In the genomic region with DNA sequence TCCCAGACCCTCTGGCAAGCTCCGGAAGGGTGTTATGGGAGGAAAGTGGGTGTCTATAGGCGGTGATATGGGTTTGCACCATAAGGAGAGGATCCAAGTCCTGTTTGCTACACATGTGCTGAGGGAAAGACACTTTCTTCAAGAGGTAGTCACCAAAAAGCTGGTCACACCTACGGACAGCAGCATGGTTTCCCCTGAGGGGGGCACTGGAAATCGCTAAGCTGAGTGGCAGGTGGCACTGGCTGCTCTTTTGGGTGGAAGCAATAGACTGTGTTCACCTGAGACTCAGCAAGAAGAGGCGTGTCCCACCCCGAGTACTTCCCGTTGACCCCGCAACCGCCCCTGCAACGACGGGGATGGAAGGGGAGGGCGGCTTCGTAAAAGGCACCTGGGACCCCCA, we compare ENCODE assay signal across 27 cellular contexts. TPM values are rescaled to one million over a fixed set of nuclear protein-coding genes. Genes with fewer than 3 reads are reported as not detected.
DNase-seq lines count a peak whose midpoint lies in the region; ATAC-seq and TF ChIP-seq lines count a peak whose summit lies in the region.
"Had no signal": no experiment of that assay in that cellular context is flagged by ENCODE, and none has a peak within 500 bp of the region (broad histone marks: within the 10 kb centered on the region; RNA-seq: fewer than 3 reads in every experiment).

No MANE protein-coding gene starts in this region.

- H3K4me3 Mint-ChIP-seq in neural crest cell (peak overlapping the region; percentile 64), type B pancreatic cell (peak overlapping the region; percentile 58), T-helper 17 cell (no peak overlapping the region), HFFc6 (no peak overlapping the region)
- H3K4me3 Mint-ChIP-seq: CD4-positive, alpha-beta memory T cell had no signal

- TF ChIP-seq CTCF in neural crest cell (conservative IDR thresholded peaks at IDR 0.05) (no peak), type B pancreatic cell (conservative IDR thresholded peaks at IDR 0.05) (no peak), HFFc6 (IDR thresholded peaks at IDR 0.05) (no peak), WERI-Rb-1 (IDR thresholded peaks at IDR 0.05; ENCODE audit: low read depth, low read length) (no peak)

- no peaks in the 10 kb centered on the region for H3K9me3 ChIP-seq in HUES6 (ENCODE audit: control insufficient read depth, insufficient read depth, low read depth, low read length)
- no peaks in the 10 kb centered on the region for H3K9me3 ChIP-seq in iPS-15b (ENCODE audit: control insufficient read depth, insufficient read depth, low read length)
- H3K9me3 ChIP-seq in T-helper 17 cell (ENCODE audit: control insufficient read depth, low read length, poor library complexity, severe bottlenecking), result no peaks in the 10 kb centered on the region
- no peaks in the 10 kb centered on the region for H3K9me3 ChIP-seq in WERI-Rb-1 (ENCODE audit: severe bottlenecking)
- H3K9me3 ChIP-seq: SJCRH30 had no signal

- no peak for ATAC-seq in HG02840 (IDR thresholded peaks at IDR 0.05; ENCODE audit: low FRiP score, unreplicated experiment)
- no peak for ATAC-seq in T-helper 17 cell
- ATAC-seq: GM12878, HepG2, PC-3, SK-N-SH treated with all-trans-retinoic acid at 6 μM for 48 hours had no signal

- peaks cover 95% of the 10 kb centered on the region for H3K27me3 Mint-ChIP-seq in neural crest cell (ENCODE audit: low read depth)
- peaks cover 83% of the 10 kb centered on the region for H3K27me3 Mint-ChIP-seq in type B pancreatic cell
- peaks cover 28% of the 10 kb centered on the region for H3K27me3 Mint-ChIP-seq in T-helper 17 cell
- no peaks in the 10 kb centered on the region; the same call in 1 of the 2 replicates for H3K27me3 Mint-ChIP-seq in HFFc6 (ENCODE audit: insufficient read depth)

- H3K36me3 ChIP-seq in HUES6 (ENCODE audit: control insufficient read depth, insufficient read depth, low read length) (no peaks in the 10 kb centered on the region), iPS-15b (ENCODE audit: control insufficient read depth, insufficient read depth, low read length) (no peaks in the 10 kb centered on the region), WERI-Rb-1 (no peaks in the 10 kb centered on the region)
- H3K36me3 ChIP-seq: SJCRH30 had no signal

- H3K9ac ChIP-seq in HUES6 (ENCODE audit: low read length) (no peak overlapping the region), iPS-15b (ENCODE audit: low read depth, low read length) (no peak overlapping the region)

- H3K4me1 Mint-ChIP-seq in neural crest cell (no peaks in the 10 kb centered on the region), type B pancreatic cell (ENCODE audit: unreplicated experiment) (no peaks in the 10 kb centered on the region), T-helper 17 cell (no peaks in the 10 kb centered on the region), HFFc6 (ENCODE audit: low read depth) (no peaks in the 10 kb centered on the region)
- H3K4me1 Mint-ChIP-seq: CD4-positive, alpha-beta memory T cell had no signal

- peaks cover 4% of the 10 kb centered on the region for H3K36me3 Mint-ChIP-seq in neural crest cell (ENCODE audit: low read depth)
- peaks cover 5% of the 10 kb centered on the region for H3K36me3 Mint-ChIP-seq in type B pancreatic cell
- H3K36me3 Mint-ChIP-seq in T-helper 17 cell (ENCODE audit: low read depth), result peaks cover 4% of the 10 kb centered on the region
- peaks cover 8% of the 10 kb centered on the region; the same call in 1 of the 2 replicates for H3K36me3 Mint-ChIP-seq in HFFc6 (ENCODE audit: low read depth)
- H3K36me3 Mint-ChIP-seq: CD4-positive, alpha-beta memory T cell had no signal

- DNase-seq in neural crest cell (ENCODE audit: low read depth, low spot score) (no peak), type B pancreatic cell (ENCODE audit: extremely low spot score, unreplicated experiment) (no peak), T-helper 17 cell (no peak), HFFc6 (no peak), WERI-Rb-1 (no peak)
- DNase-seq: C1 segment of cervical spinal cord; CD4-positive, alpha-beta memory T cell; COR-L47; GDM1; Kasumi-1; NCI-H1105; NCI-H1436 treated with DMSO at 0.1 percent for 48 hours; NCI-H187 treated with DMSO at 0.1 percent for 48 hours; NCI-H446; NCI-H524 treated with DMSO at 0.1 percent for 48 hours; NCI-H82; NK-92 treated with Interleukin-12 subunit alpha and Interleukin-12 subunit beta, amount 100 ng/mL, for 24 hours; PC-3; SJCRH30 had no signal

- H3K4me3 ChIP-seq in HUES6 (ENCODE audit: low read depth, low read length) (peak overlapping the region; percentile 72), iPS-15b (ENCODE audit: low read depth, low read length) (peak overlapping the region; percentile 64), WERI-Rb-1 (ENCODE audit: low read depth, low read length) (no peak overlapping the region)
- H3K4me3 ChIP-seq: GM12878, SJCRH30 had no signal

- H3K4me1 ChIP-seq in HUES6 (ENCODE audit: control insufficient read depth, insufficient read depth, low read length) (peaks cover 16% of the 10 kb centered on the region), iPS-15b (ENCODE audit: control insufficient read depth, insufficient read depth, low read length) (peaks cover 3% of the 10 kb centered on the region)
- H3K4me1 ChIP-seq: SJCRH30 had no signal

- H3K27ac Mint-ChIP-seq in neural crest cell (ENCODE audit: unreplicated experiment) (no peak overlapping the region), type B pancreatic cell (no peak overlapping the region), T-helper 17 cell (no peak overlapping the region), HFFc6 (no peak overlapping the region)
- H3K27ac Mint-ChIP-seq: CD4-positive, alpha-beta memory T cell had no signal

- H3K27me3 ChIP-seq in HUES6 (ENCODE audit: control insufficient read depth, insufficient read depth, low read length) (peaks cover 94% of the 10 kb centered on the region), iPS-15b (ENCODE audit: control insufficient read depth, insufficient read depth, low read length) (peaks cover 56% of the 10 kb centered on the region), WERI-Rb-1 (ENCODE audit: insufficient read depth, low read depth, severe bottlenecking) (peaks cover 68% of the 10 kb centered on the region)
- H3K27me3 ChIP-seq: SJCRH30 had no signal

- H3K9me3 Mint-ChIP-seq in neural crest cell (no peaks in the 10 kb centered on the region), type B pancreatic cell (peaks cover 4% of the 10 kb centered on the region), HFFc6 (peaks cover 50% of the 10 kb centered on the region)

- H3K27ac ChIP-seq in HUES6 (ENCODE audit: low read depth, low read length) (no peak overlapping the region), WERI-Rb-1 (no peak overlapping the region)
- H3K27ac ChIP-seq: SJCRH30 had no signal

RNA-seq across cellular contexts. Expression of a gene that starts 1.8 kb away (rescaled TPM):
- total RNA-seq in neural crest cell, result not detected in 2 replicates
- 0.21 and 4.8 TPM in 2 replicates for total RNA-seq in type B pancreatic cell (ENCODE audit: low replicate concordance)
- total RNA-seq in T-helper 17 cell, result not detected
- not detected for total RNA-seq in HFFc6 (2021; fragmentation: NEBNext Ultra II Directional; extraction: Animal tissue kit (Norgen Biotek cat#: 25700))
- total RNA-seq: A673; CD4-positive, alpha-beta memory T cell; GM12878; HepG2; M059J; PC-3; SJCRH30 had no signal

Comparison
In these comparisons a context has a peak if more than half of its experiments do, and no peak if none do; other contexts are left out.
1. H3K4me3 Mint-ChIP-seq: peak in neural crest cell (single experiment) and type B pancreatic cell (single experiment); none in T-helper 17 cell (single experiment) and HFFc6 (single experiment).